9 cellular contexts compared by ENCODE assay signal in the genomic region with DNA sequence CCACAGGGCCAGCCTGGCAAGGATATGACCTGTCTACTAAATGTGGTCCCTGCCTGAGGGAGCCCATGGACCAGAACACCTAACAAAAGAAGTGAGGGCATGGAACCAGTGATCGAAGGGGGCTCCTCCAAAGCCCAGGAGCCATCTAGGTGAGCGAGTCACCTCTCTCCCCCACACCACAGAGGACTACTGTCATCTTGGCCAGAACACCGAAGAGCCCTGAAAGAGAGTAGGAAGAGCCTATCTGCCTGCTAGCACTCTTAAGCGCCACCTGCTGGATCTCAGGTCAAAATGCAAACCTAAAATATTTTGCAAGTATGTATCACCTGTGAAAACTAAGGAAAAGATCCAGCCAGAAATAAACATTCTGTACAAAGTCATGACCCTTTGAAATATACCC.
A peak's percentile ranks its signal among the peaks of the same experiment; 100 is the strongest.
DNase-seq lines count a peak whose midpoint lies in the region; ATAC-seq, FAIRE-seq and TF ChIP-seq lines count a peak whose summit lies in the region.
"Had no signal": no experiment of that assay in that cellular context is flagged by ENCODE, and none has a peak within 500 bp of the region (broad histone marks: within the 10 kb centered on the region; RNA-seq: fewer than 3 reads in every experiment).

No MANE protein-coding gene starts in this region.

- H3K9me3 Mint-ChIP-seq in activated T-helper 1 cell treated with anti-CD3 and anti-CD28 coated beads, Interleukin-12 subunit alpha, Interleukin-12 subunit beta, Interleukin-2, Interleukin-4 antibody, amounts not matched to agents 30 ng/mL and 10 ng/mL and 1 ng/mL, durations not matched to agents 14 hours and 24 hours and 36 hours = no peaks in the 10 kb centered on the region

- H3K79me2 ChIP-seq in HepG2 (ENCODE audit: insufficient read depth, low read length) = no peaks in the 10 kb centered on the region

- H3K9me3 ChIP-seq in HepG2 (ENCODE audit: low read length) (no peaks in the 10 kb centered on the region), sigmoid colon (no peaks in the 10 kb centered on the region)

- POLR2A ChIA-PET in HepG2 (lab: Yijun Ruan, JAX) = no interaction called here

- H3K4me3 Mint-ChIP-seq in activated T-helper 1 cell treated with anti-CD3 and anti-CD28 coated beads, Interleukin-12 subunit alpha, Interleukin-12 subunit beta, Interleukin-2, Interleukin-4 antibody, amounts not matched to agents 30 ng/mL and 10 ng/mL and 1 ng/mL, durations not matched to agents 14 hours and 24 hours and 36 hours = no peak overlapping the region

- BruUV-seq in HepG2 (replicated peaks; lab: Mats Ljungman, UMichigan) = no TSS peak

- TF ChIP-seq POLR2A in HepG2 (IDR thresholded peaks at IDR 0.05; ENCODE audit: insufficient read depth in 1 of 2, low read depth in 2 of 2, low read length in 2 of 2) (no peak), sigmoid colon (IDR thresholded peaks at IDR 0.05) (no peak)

- H3K27me3 ChIP-seq in HepG2 (ENCODE audit: control insufficient read depth in 1 of 2, insufficient read depth in 2 of 2, low read length in 2 of 2) (no peaks in the 10 kb centered on the region), sigmoid colon (no peaks in the 10 kb centered on the region)

- peak; percentile 48 for FAIRE-seq in HepG2 (lab: Jason Lieb, UNC)

- no peaks in the 10 kb centered on the region for H3K27me3 Mint-ChIP-seq in activated T-helper 1 cell treated with anti-CD3 and anti-CD28 coated beads, Interleukin-12 subunit alpha, Interleukin-12 subunit beta, Interleukin-2, Interleukin-4 antibody, amounts not matched to agents 30 ng/mL and 10 ng/mL and 1 ng/mL, durations not matched to agents 14 hours and 24 hours and 36 hours (ENCODE audit: insufficient read depth)

- H3K9ac ChIP-seq in HepG2 (ENCODE audit: insufficient read depth, low read depth, low read length) = no peak overlapping the region

- intact Hi-C loops in activated T-helper 1 cell treated with anti-CD3 and anti-CD28 coated beads, Interleukin-12 subunit alpha, Interleukin-12 subunit beta, Interleukin-2, Interleukin-4 antibody, amounts not matched to agents 30 ng/mL and 10 ng/mL and 1 ng/mL, durations not matched to agents 14 hours and 24 hours and 36 hours (cut with micrococcal nuclease) = loop anchor here (1.0 to 10.0 kb wide), 3 partner anchors 172 to 461 kb away; a partner anchor contains a TSS
- intact Hi-C loops in HepG2 (cut with micrococcal nuclease; ENCODE audit: unreplicated experiment) = loop anchor here (1.0 to 5.0 kb wide), 3 partner anchors 167 to 652 kb away; a partner anchor contains a TSS
- intact Hi-C loops in sigmoid colon (cut with DNase I) = no loop called here

- peak overlapping the region; percentile 23 for H3K27ac Mint-ChIP-seq in activated T-helper 1 cell treated with anti-CD3 and anti-CD28 coated beads, Interleukin-12 subunit alpha, Interleukin-12 subunit beta, Interleukin-2, Interleukin-4 antibody, amounts not matched to agents 30 ng/mL and 10 ng/mL and 1 ng/mL, durations not matched to agents 14 hours and 24 hours and 36 hours

- H3K4me3 ChIP-seq in HepG2 (replicated peaks in 1 of 3; ENCODE audit: insufficient read depth in 1 of 3, low read depth in 2 of 3, low read length in 3 of 3) (no peak overlapping the region), sigmoid colon (no peak overlapping the region)

- no peak overlapping the region for H3K4me2 ChIP-seq in HepG2 (ENCODE audit: low read depth, low read length)

- H3K36me3 Mint-ChIP-seq in activated T-helper 1 cell treated with anti-CD3 and anti-CD28 coated beads, Interleukin-12 subunit alpha, Interleukin-12 subunit beta, Interleukin-2, Interleukin-4 antibody, amounts not matched to agents 30 ng/mL and 10 ng/mL and 1 ng/mL, durations not matched to agents 14 hours and 24 hours and 36 hours (ENCODE audit: low read depth) = peaks cover 18% of the 10 kb centered on the region
- H3K36me3 Mint-ChIP-seq: naive B cell had no signal

- ATAC-seq in GM21576 (IDR thresholded peaks at IDR 0.05; ENCODE audit: unreplicated experiment) (peak; percentile 85), HepG2 (peak; percentile 78)

- H2AFZ ChIP-seq in HepG2 (ENCODE audit: low read length) = no peak overlapping the region

- TF ChIP-seq RAD21 in HepG2 (CRISPR knock-in tag; IDR thresholded peaks at IDR 0.05) = no peak

- TF ChIP-seq EP300 in HepG2 (IDR thresholded peaks at IDR 0.05; ENCODE audit: low read depth in 2 of 2, low read length in 2 of 2) = no peak
- no peak for TF ChIP-seq EP300 in HepG2 (CRISPR knock-in tag; IDR thresholded peaks at IDR 0.05; ENCODE audit: borderline replicate concordance)
- TF ChIP-seq EP300 in sigmoid colon (IDR thresholded peaks at IDR 0.05) = no peak

- CTCF ChIA-PET in HepG2 (lab: Yijun Ruan, JAX; ENCODE audit: low intra/inter-chr PET ratio, low total read pairs) = interaction anchor here (0.9 kb wide), 1 partner anchor 297 kb away, joined by 6 read pairs; no protein-coding TSS in a partner anchor

- peaks cover 6% of the 10 kb centered on the region for H3K4me1 Mint-ChIP-seq in activated T-helper 1 cell treated with anti-CD3 and anti-CD28 coated beads, Interleukin-12 subunit alpha, Interleukin-12 subunit beta, Interleukin-2, Interleukin-4 antibody, amounts not matched to agents 30 ng/mL and 10 ng/mL and 1 ng/mL, durations not matched to agents 14 hours and 24 hours and 36 hours (ENCODE audit: low read depth)

- H3K36me3 ChIP-seq in HepG2 (replicated peaks in 1 of 2; ENCODE audit: control insufficient read depth in 1 of 2, insufficient read depth in 2 of 2, low read length in 2 of 2) (no peaks in the 10 kb centered on the region), sigmoid colon (no peaks in the 10 kb centered on the region)

- DNase-seq in SHP77 (lab: John Stamatoyannopoulos, UW) (peak; percentile 7 to 41), SHP77 treated with DMSO at 0.1 percent for 48 hours (lab: John Stamatoyannopoulos, UW) (no peak), NCI-H1048 (lab: John Stamatoyannopoulos, UW) (peak; percentile 12), HepG2 (ENCODE audit: low spot score) (peak; percentile 28), T1000 (lab: John Stamatoyannopoulos, UW) (no peak), sigmoid colon (no peak)
- peak; percentile 0 for DNase-seq in activated T-helper 1 cell treated with anti-CD3 and anti-CD28 coated beads, Interleukin-12 subunit alpha, Interleukin-12 subunit beta, Interleukin-2, Interleukin-4 antibody, amounts not matched to agents 30 ng/mL and 10 ng/mL and 1 ng/mL, durations not matched to agents 14 hours and 24 hours and 36 hours (ENCODE audit: low spot score)
- DNase-seq: naive B cell had no signal

- in situ Hi-C loops in HepG2 (cut with HindIII; ENCODE audit: extremely low pct_ligation_motif_present, low pct_unique_long_range_greater_than_20kb) = loop anchor here (10.0 kb wide), 1 partner anchor 169 kb away; a partner anchor contains a TSS

- no peaks in the 10 kb centered on the region for H4K20me1 ChIP-seq in HepG2 (ENCODE audit: insufficient read depth, low read length)

- no peak overlapping the region for H3K27ac ChIP-seq in HepG2 (ENCODE audit: extremely low read length, insufficient read depth, low read length)
- no peak overlapping the region for H3K27ac ChIP-seq in sigmoid colon

- 20% methylated on average over 2 of the region's 4 CpGs for WGBS in HepG2 (ENCODE audit: low lambda C conversion rate)
- 63 to 73% methylated on average over 4 of the region's 4 CpGs for WGBS in sigmoid colon, 2 donors

- H3K4me1 ChIP-seq in HepG2 (ENCODE audit: insufficient read depth, low read length) = no peaks in the 10 kb centered on the region
- no peaks in the 10 kb centered on the region for H3K4me1 ChIP-seq in sigmoid colon

- TF ChIP-seq CTCF in HepG2 (CRISPR knock-in tag; IDR thresholded peaks at IDR 0.05) (peak; percentile 58), sigmoid colon (IDR thresholded peaks at IDR 0.05) (no peak)

TF ChIP-seq in HepG2, 621 proteins besides CTCF, POLR2A, EP300 and RAD21:
- TF ChIP-seq STAG1 (CRISPR knock-in tag; IDR thresholded peaks at IDR 0.05) = peak; percentile 51
- no peak for TF ChIP-seq RELA (CRISPR knock-in tag; IDR thresholded peaks at IDR 0.05)
- TF ChIP-seq KLF11 (CRISPR knock-in tag; IDR thresholded peaks at IDR 0.05) = no peak
- TF ChIP-seq SMC3 (IDR thresholded peaks at IDR 0.05; ENCODE audit: low read length) = peak; percentile 69
- no peak for TF ChIP-seq ZNF260 (CRISPR knock-in tag; IDR thresholded peaks at IDR 0.05; ENCODE audit: borderline replicate concordance, low read depth)
TF ChIP-seq in HepG2: peak in this region for 2.

Comparison
In these comparisons a context has a peak if more than half of its experiments do, and no peak if none do; other contexts are left out.
1. DNase-seq: peak in SHP77 (2 of 2), NCI-H1048 (single experiment), activated T-helper 1 cell treated with anti-CD3 and anti-CD28 coated beads, Interleukin-12 subunit alpha, Interleukin-12 subunit beta, Interleukin-2, Interleukin-4 antibody, amounts not matched to agents 30 ng/mL and 10 ng/mL and 1 ng/mL, durations not matched to agents 14 hours and 24 hours and 36 hours (single experiment) and HepG2 (single experiment); none in SHP77 treated with DMSO at 0.1 percent for 48 hours (single experiment), T1000 (single experiment) and sigmoid colon (single experiment).